8 cellular contexts compared by ENCODE assay signal in the genomic region with DNA sequence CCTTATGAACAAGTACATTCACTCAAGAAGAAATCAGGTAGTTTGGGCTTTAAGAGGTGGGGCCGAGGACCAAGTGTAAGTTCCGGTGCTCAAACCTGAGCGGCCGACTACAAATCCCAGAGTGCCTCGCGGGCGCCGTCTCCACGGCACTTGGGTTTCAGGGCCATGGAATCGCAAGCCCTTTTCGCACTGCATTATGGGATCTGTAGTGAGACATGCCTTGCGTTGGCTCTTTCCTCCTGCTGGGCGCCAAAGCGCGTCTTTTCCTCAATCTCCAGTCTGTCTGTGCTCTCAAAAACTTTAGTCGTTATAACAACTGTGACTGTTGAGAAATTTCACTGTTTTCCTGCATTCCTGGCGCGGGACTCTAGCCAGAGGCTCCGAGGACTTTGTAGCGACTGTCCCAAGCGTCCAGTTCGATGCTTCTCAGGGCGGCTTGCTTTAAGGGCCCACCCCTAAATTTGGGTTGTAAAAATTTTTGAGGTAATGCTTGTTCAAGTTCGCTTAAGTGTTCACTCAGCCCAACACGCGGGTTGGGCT. TPM values are rescaled to one million over a fixed set of nuclear protein-coding genes. Genes with fewer than 3 reads are reported as not detected.
A peak's percentile ranks its signal among the peaks of the same experiment; 100 is the strongest.
DNase-seq lines count a peak whose midpoint lies in the region; ATAC-seq and TF ChIP-seq lines count a peak whose summit lies in the region.

No MANE protein-coding gene starts in this region.

- H3K36me3 ChIP-seq in KMS-11 (ENCODE audit: insufficient read depth), result no peaks in the 10 kb centered on the region
- H3K36me3 ChIP-seq in mucosa of rectum (ENCODE audit: control insufficient read depth in 2 of 2, insufficient read depth in 2 of 2, low read length in 2 of 2), result peaks cover 0 to 2% of the 10 kb centered on the region in 2 donors

- H4K20me1 ChIP-seq in KMS-11 (ENCODE audit: insufficient read depth), result no peaks in the 10 kb centered on the region

- H3K27me3 Mint-ChIP-seq in activated T-cell treated with anti-CD3 and anti-CD28 coated beads, Interleukin-2, amount 50 U/mL, for 4 hours (ENCODE audit: low read depth), result no peaks in the 10 kb centered on the region

- H3K4me3 ChIP-seq in KMS-11 (IDR thresholded peaks at IDR 0.05; ENCODE audit: insufficient read depth, low read depth, low read length), result peak overlapping the region; percentile 35
- peak overlapping the region; percentile 73 to 92 for H3K4me3 ChIP-seq in mucosa of rectum (ENCODE audit: low read length in 2 of 2)

- H3K79me2 ChIP-seq in KMS-11 (ENCODE audit: insufficient read depth, low read depth), result peaks cover 42% of the 10 kb centered on the region

- no peaks in the 10 kb centered on the region for H3K9me3 ChIP-seq in mucosa of rectum (ENCODE audit: control insufficient read depth in 2 of 2, low read length in 2 of 2)

- no peaks in the 10 kb centered on the region for H3K9me3 Mint-ChIP-seq in activated T-cell treated with anti-CD3 and anti-CD28 coated beads, Interleukin-2, amount 50 U/mL, for 4 hours

- no peak for TF ChIP-seq CTCF in KMS-11 (conservative IDR thresholded peaks at IDR 0.05; ENCODE audit: low read depth, low read length)

- H3K36me3 Mint-ChIP-seq in activated T-cell treated with anti-CD3 and anti-CD28 coated beads, Interleukin-2, amount 50 U/mL, for 4 hours (ENCODE audit: insufficient read depth), result no peaks in the 10 kb centered on the region

- H3K4me1 Mint-ChIP-seq in activated T-cell treated with anti-CD3 and anti-CD28 coated beads, Interleukin-2, amount 50 U/mL, for 4 hours (ENCODE audit: low read depth), result peaks cover 51% of the 10 kb centered on the region

- H3K27me3 ChIP-seq in KMS-11 (ENCODE audit: insufficient read depth, low read depth) (no peaks in the 10 kb centered on the region), mucosa of rectum (ENCODE audit: control insufficient read depth in 2 of 2, insufficient read depth in 2 of 2, low read length in 2 of 2) (no peaks in the 10 kb centered on the region)

- H2AFZ ChIP-seq in KMS-11 (ENCODE audit: low read depth), result peak overlapping the region; percentile 95

- H3K4me1 ChIP-seq in KMS-11 (ENCODE audit: low read depth, poor library complexity, severe bottlenecking), result peaks cover 49% of the 10 kb centered on the region
- peaks cover 19 to 31% of the 10 kb centered on the region in 2 donors for H3K4me1 ChIP-seq in mucosa of rectum (ENCODE audit: control insufficient read depth in 2 of 2, insufficient read depth in 2 of 2, low read length in 2 of 2)

- peak overlapping the region; percentile 84 for H3K9ac ChIP-seq in KMS-11
- peak overlapping the region; percentile 81 to 94 for H3K9ac ChIP-seq in mucosa of rectum (ENCODE audit: low read depth in 1 of 2, low read length in 2 of 2)

- peak overlapping the region; percentile 67 for H3K4me2 ChIP-seq in KMS-11

- H3K27ac ChIP-seq in KMS-11 (peak overlapping the region; percentile 61), mucosa of rectum (ENCODE audit: low read depth in 2 of 2, low read length in 2 of 2) (peak overlapping the region; percentile 81 to 86)

- DNase-seq in DMS153 treated with DMSO at 0.1 percent for 48 hours (lab: John Stamatoyannopoulos, UW; ENCODE audit: unreplicated experiment), result peak; percentile 94
- DNase-seq in activated T-cell treated with anti-CD3 and anti-CD28 coated beads, Interleukin-2, amount 50 U/mL, for 4 hours, result peak; percentile 90
- DNase-seq in stimulated activated CD8-positive, alpha-beta memory T cell treated with anti-CD3 and anti-CD28 coated beads, Interleukin-4, amount 100 ng/mL, for 24 hours (ENCODE audit: low read depth), result peak; percentile 90

- ATAC-seq in GM21786 (IDR thresholded peaks at IDR 0.05; ENCODE audit: unreplicated experiment) (peak; percentile 73), esophagus mucosa (peak; percentile 90)
- peak; percentile 81 to 83 for ATAC-seq in activated T-cell treated with anti-CD3 and anti-CD28 coated beads, Interleukin-2, amount 50 U/mL, for 4 hours

- H3K4me3 Mint-ChIP-seq in activated T-cell treated with anti-CD3 and anti-CD28 coated beads, Interleukin-2, amount 50 U/mL, for 4 hours, result peak overlapping the region; percentile 90

TF ChIP-seq in PFSK-1, 5 proteins besides CTCF, POLR2A, EP300 and RAD21:
- TF ChIP-seq, protein P1, sequence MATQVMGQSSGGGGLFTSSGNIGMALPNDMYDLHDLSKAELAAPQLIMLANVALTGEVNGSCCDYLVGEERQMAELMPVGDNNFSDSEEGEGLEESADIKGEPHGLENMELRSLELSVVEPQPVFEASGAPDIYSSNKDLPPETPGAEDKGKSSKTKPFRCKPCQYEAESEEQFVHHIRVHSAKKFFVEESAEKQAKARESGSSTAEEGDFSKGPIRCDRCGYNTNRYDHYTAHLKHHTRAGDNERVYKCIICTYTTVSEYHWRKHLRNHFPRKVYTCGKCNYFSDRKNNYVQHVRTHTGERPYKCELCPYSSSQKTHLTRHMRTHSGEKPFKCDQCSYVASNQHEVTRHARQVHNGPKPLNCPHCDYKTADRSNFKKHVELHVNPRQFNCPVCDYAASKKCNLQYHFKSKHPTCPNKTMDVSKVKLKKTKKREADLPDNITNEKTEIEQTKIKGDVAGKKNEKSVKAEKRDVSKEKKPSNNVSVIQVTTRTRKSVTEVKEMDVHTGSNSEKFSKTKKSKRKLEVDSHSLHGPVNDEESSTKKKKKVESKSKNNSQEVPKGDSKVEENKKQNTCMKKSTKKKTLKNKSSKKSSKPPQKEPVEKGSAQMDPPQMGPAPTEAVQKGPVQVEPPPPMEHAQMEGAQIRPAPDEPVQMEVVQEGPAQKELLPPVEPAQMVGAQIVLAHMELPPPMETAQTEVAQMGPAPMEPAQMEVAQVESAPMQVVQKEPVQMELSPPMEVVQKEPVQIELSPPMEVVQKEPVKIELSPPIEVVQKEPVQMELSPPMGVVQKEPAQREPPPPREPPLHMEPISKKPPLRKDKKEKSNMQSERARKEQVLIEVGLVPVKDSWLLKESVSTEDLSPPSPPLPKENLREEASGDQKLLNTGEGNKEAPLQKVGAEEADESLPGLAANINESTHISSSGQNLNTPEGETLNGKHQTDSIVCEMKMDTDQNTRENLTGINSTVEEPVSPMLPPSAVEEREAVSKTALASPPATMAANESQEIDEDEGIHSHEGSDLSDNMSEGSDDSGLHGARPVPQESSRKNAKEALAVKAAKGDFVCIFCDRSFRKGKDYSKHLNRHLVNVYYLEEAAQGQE (IDR thresholded peaks at IDR 0.05; ENCODE audit: insufficient read depth in 1 of 2, low read depth in 2 of 2, low read length in 2 of 2), result 0 out of 4 replicates have a peak, but pooled peaks of 1 of the 2 experiments have one; percentile 4
- no peak; the same call in 1 of the 2 replicates for TF ChIP-seq SIN3A (IDR thresholded peaks at IDR 0.05; ENCODE audit: borderline replicate concordance, insufficient read depth, low read length)
- 0 out of 2 replicates have a peak, but pooled peaks have one; percentile 9 for TF ChIP-seq TAF1 (IDR thresholded peaks at IDR 0.05; ENCODE audit: borderline replicate concordance, insufficient read depth, low read length)
- TF ChIP-seq FOXP2 (optimal IDR thresholded peaks at IDR 0.05; ENCODE audit: borderline replicate concordance, extremely low read depth, extremely low read length, insufficient read depth), result peak; percentile 13
- TF ChIP-seq POLR2AphosphoS5 (IDR thresholded peaks at IDR 0.05; ENCODE audit: low read depth, low read length), result 0 out of 2 replicates have a peak, but pooled peaks have one; percentile 37

RNA-seq across cellular contexts. Expression of a gene that starts 0.4 kb away (rescaled TPM):
- 85.6 TPM for polyA plus RNA-seq in PFSK-1 (2012; ENCODE audit: insufficient read length, low read depth)
- 10 to 100 TPM; 46.6 to 49.2 (median 49.0) TPM for total RNA-seq in activated T-cell treated with anti-CD3 and anti-CD28 coated beads, Interleukin-2, amount 50 U/mL, for 4 hours
- total RNA-seq in esophagus mucosa, result 96.8 TPM

RNA-seq across cellular contexts. Expression of a gene that starts 3.2 kb away (rescaled TPM):
- 1.6 TPM for polyA plus RNA-seq in PFSK-1 (2012; ENCODE audit: insufficient read length, low read depth)
- total RNA-seq in activated T-cell treated with anti-CD3 and anti-CD28 coated beads, Interleukin-2, amount 50 U/mL, for 4 hours, result 1 to 10 TPM; 2.6 to 3.6 (median 3.2) TPM
- 9.6 TPM for total RNA-seq in esophagus mucosa

Comparison
In these comparisons a context has a peak if more than half of its experiments do, and no peak if none do; other contexts are left out.
1. Peak in every context shown above with its lines: DNase-seq, ATAC-seq, H3K4me3 ChIP-seq and H3K27ac ChIP-seq.